In the genomic region with DNA sequence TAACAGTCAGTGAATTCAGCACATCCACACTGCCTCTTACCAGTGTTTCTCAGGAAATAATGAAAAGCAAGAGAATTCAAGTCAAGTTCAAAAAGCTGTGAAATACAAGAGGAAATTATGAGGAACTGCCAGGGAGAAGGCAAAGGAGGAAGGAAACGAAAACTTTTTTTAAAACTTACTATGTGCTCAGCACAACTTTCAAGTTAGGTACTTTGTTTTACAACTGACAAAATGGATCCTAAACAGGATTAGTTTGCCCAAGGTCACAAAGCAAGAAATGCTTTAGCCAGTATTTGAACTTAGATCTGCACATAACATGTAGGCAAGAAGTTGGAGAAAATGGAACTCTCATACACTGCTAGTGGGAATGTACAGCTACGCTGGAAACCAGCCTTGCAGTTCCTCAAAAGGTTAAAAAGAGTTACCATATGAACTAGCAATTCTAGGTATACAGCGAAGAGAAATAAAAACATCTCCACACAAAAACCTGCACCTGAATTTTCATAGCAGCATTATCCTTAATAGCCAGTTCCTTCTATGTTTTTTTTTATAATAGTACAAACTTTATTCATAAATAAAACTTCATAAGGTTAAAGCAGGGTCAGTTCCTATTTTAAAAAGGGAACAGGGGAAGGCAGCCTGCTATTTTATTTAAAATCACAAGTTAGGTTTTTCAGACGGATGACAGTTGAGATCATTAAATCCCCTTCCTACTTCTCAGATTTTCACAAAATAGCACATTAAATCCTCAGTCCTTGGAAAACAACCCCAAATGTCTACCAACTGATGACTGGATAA, we compare ENCODE assay signal across 11 cellular contexts. TPM values are rescaled to one million over a fixed set of nuclear protein-coding genes. Genes with fewer than 3 reads are reported as not detected.
DNase-seq lines count a peak whose midpoint lies in the region; ATAC-seq and TF ChIP-seq lines count a peak whose summit lies in the region.
"Had no signal": no experiment of that assay in that cellular context is flagged by ENCODE, and none has a peak within 500 bp of the region (broad histone marks: within the 10 kb centered on the region; RNA-seq: fewer than 3 reads in every experiment).

No MANE protein-coding gene starts in this region.

- no peak for TF ChIP-seq POLR2A in gastrocnemius medialis (IDR thresholded peaks at IDR 0.05)

- WGBS in neuronal stem cell (ENCODE audit: extremely low coverage in 2 of 2, insufficient read length in 2 of 2, insufficient replicate concordance in 1 of 2), 2 donors: no CpG with 5 or more reads among the region's 4 CpGs

- H3K79me2 ChIP-seq in OCI-LY7 (ENCODE audit: insufficient read depth, low read depth, low read length): peaks cover 93% of the 10 kb centered on the region

- H3K4me3 Mint-ChIP-seq in activated CD4-positive, alpha-beta T cell treated with anti-CD3 and anti-CD28 coated beads, Interleukin-2, amount 10 ng/mL, durations not matched to agents 7 days and 5 days: no peak overlapping the region
- peak overlapping the region; percentile 39 for H3K4me3 Mint-ChIP-seq in dendritic cell treated with granulocyte-macrophage colony-stimulating factor and Interleukin-4, amounts not matched to agents 40 ng/mL and 50 ng/mL, for 4 days

- H2BK5ac ChIP-seq in neuronal stem cell (ENCODE audit: low read length): no peak overlapping the region

- H4K8ac ChIP-seq in neuronal stem cell (ENCODE audit: low read depth, low read length): no peak overlapping the region

- POLR2A ChIA-PET in activated CD4-positive, alpha-beta T cell treated with anti-CD3 and anti-CD28 coated beads, Interleukin-2, amount 10 ng/mL, durations not matched to agents 7 days and 5 days (lab: Charles Lee): no interaction called here
- POLR2A ChIA-PET in OCI-LY7 (lab: Charles Lee): interaction anchor here (1.1 to 1.5 kb wide), 2 partner anchors 14 to 99 kb away, joined by 3 to 5 read pairs; no protein-coding TSS in a partner anchor

- no peak for TF ChIP-seq CTCF in OCI-LY7 (conservative IDR thresholded peaks at IDR 0.05; ENCODE audit: low read length)
- no peak for TF ChIP-seq CTCF in gastrocnemius medialis (IDR thresholded peaks at IDR 0.05 in 4 of 5, conservative IDR thresholded peaks at IDR 0.05 in 1 of 5)

- H3K79me1 ChIP-seq in neuronal stem cell (ENCODE audit: low read depth, low read length): peaks cover 7% of the 10 kb centered on the region

- H3K27ac Mint-ChIP-seq in activated CD4-positive, alpha-beta T cell treated with anti-CD3 and anti-CD28 coated beads, Interleukin-2, amount 10 ng/mL, durations not matched to agents 7 days and 5 days: peak overlapping the region; percentile 43
- H3K27ac Mint-ChIP-seq in dendritic cell treated with granulocyte-macrophage colony-stimulating factor and Interleukin-4, amounts not matched to agents 40 ng/mL and 50 ng/mL, for 4 days: peak overlapping the region; percentile 65

- no peak overlapping the region for H2AK5ac ChIP-seq in neuronal stem cell (ENCODE audit: low read depth, low read length)

- H2BK15ac ChIP-seq in neuronal stem cell (ENCODE audit: low read length): no peak overlapping the region

- H3K4me3 ChIP-seq in OCI-LY7 (ENCODE audit: low read depth, low read length, poor library complexity, severe bottlenecking) (no peak overlapping the region), gastrocnemius medialis (no peak overlapping the region), neuronal stem cell (ENCODE audit: low read length in 2 of 2) (no peak overlapping the region)
- H3K4me3 ChIP-seq: uterus had no signal

- H3K4me1 Mint-ChIP-seq in activated CD4-positive, alpha-beta T cell treated with anti-CD3 and anti-CD28 coated beads, Interleukin-2, amount 10 ng/mL, durations not matched to agents 7 days and 5 days: peaks cover 63% of the 10 kb centered on the region
- peaks cover 66% of the 10 kb centered on the region for H3K4me1 Mint-ChIP-seq in dendritic cell treated with granulocyte-macrophage colony-stimulating factor and Interleukin-4, amounts not matched to agents 40 ng/mL and 50 ng/mL, for 4 days (ENCODE audit: low read depth)

- H2BK12ac ChIP-seq in neuronal stem cell (ENCODE audit: low read length): no peak overlapping the region

- no peaks in the 10 kb centered on the region for H3K9me2 ChIP-seq in OCI-LY7 (ENCODE audit: insufficient read depth, low read length)

- no peaks in the 10 kb centered on the region for H3K27me3 Mint-ChIP-seq in activated CD4-positive, alpha-beta T cell treated with anti-CD3 and anti-CD28 coated beads, Interleukin-2, amount 10 ng/mL, durations not matched to agents 7 days and 5 days
- no peaks in the 10 kb centered on the region for H3K27me3 Mint-ChIP-seq in dendritic cell treated with granulocyte-macrophage colony-stimulating factor and Interleukin-4, amounts not matched to agents 40 ng/mL and 50 ng/mL, for 4 days

- H3K27ac ChIP-seq in OCI-LY7 (ENCODE audit: low read depth, low read length, poor library complexity, severe bottlenecking): no peak overlapping the region
- peak overlapping the region; percentile 20 to 47 (median 42) for H3K27ac ChIP-seq in gastrocnemius medialis
- no peak overlapping the region for H3K27ac ChIP-seq in neuronal stem cell (replicated peaks; ENCODE audit: low read length)
- H3K27ac ChIP-seq: uterus had no signal

- no peak overlapping the region for H2BK120ac ChIP-seq in neuronal stem cell (ENCODE audit: low read depth, low read length)

- peaks cover 70% of the 10 kb centered on the region for H3K36me3 Mint-ChIP-seq in activated CD4-positive, alpha-beta T cell treated with anti-CD3 and anti-CD28 coated beads, Interleukin-2, amount 10 ng/mL, durations not matched to agents 7 days and 5 days (ENCODE audit: low read depth)
- peaks cover 75% of the 10 kb centered on the region for H3K36me3 Mint-ChIP-seq in dendritic cell treated with granulocyte-macrophage colony-stimulating factor and Interleukin-4, amounts not matched to agents 40 ng/mL and 50 ng/mL, for 4 days (ENCODE audit: low read depth)

- intact Hi-C loops in OCI-LY7 (cut with micrococcal nuclease; ENCODE audit: unreplicated experiment) (loop anchor here (5.0 kb wide), 1 partner anchor 79 kb away; no protein-coding TSS in a partner anchor), gastrocnemius medialis (cut with DNase I; ENCODE audit: low total_unique reads) (no loop called here)
- intact Hi-C loops in dendritic cell treated with granulocyte-macrophage colony-stimulating factor and Interleukin-4, amounts not matched to agents 40 ng/mL and 50 ng/mL, for 4 days (cut with micrococcal nuclease): no loop called here

- ATAC-seq in gastrocnemius medialis (no peak), HG03460 (IDR thresholded peaks at IDR 0.05; ENCODE audit: unreplicated experiment) (no peak)

- CTCF ChIA-PET in activated CD4-positive, alpha-beta T cell treated with anti-CD3 and anti-CD28 coated beads, Interleukin-2, amount 10 ng/mL, durations not matched to agents 7 days and 5 days (lab: Charles Lee): interaction anchor here (1.3 kb wide), 1 partner anchor 82 kb away, joined by 4 read pairs; no protein-coding TSS in a partner anchor
- CTCF ChIA-PET in OCI-LY7 (lab: Charles Lee; ENCODE audit: unreplicated experiment): no interaction called here

- no TSS peak for BruUV-seq in OCI-LY7 (replicated peaks; lab: Mats Ljungman, UMichigan)

- in situ Hi-C loops in gastrocnemius medialis (cut with MboI; ENCODE audit: low sequenced_read_pairs in 4 of 4): loop anchor here in 1 of 4 donors (10.0 to 25.0 kb wide), 2 partner anchors 77 to 384 kb away; no protein-coding TSS in a partner anchor

- no peak overlapping the region for H3K18ac ChIP-seq in neuronal stem cell (ENCODE audit: low read length)

- H3K4me1 ChIP-seq in OCI-LY7 (ENCODE audit: insufficient read depth, low read length, poor library complexity, severe bottlenecking) (peaks cover 19% of the 10 kb centered on the region), gastrocnemius medialis (peaks cover 60 to 81% of the 10 kb centered on the region in 2 donors), neuronal stem cell (ENCODE audit: control insufficient read depth in 2 of 2, insufficient read depth in 1 of 2, low read depth in 1 of 2, low read length in 2 of 2) (peaks cover 0 to 5% of the 10 kb centered on the region in 2 donors)

- H3K9ac ChIP-seq in neuronal stem cell (ENCODE audit: low read depth, low read length, poor library complexity): no peak overlapping the region

- H3K9me3 ChIP-seq in OCI-LY7 (ENCODE audit: low read length) (no peaks in the 10 kb centered on the region), gastrocnemius medialis (no peaks in the 10 kb centered on the region), neuronal stem cell (replicated peaks in 1 of 2; ENCODE audit: control insufficient read depth in 2 of 2, insufficient read depth in 1 of 2, low read depth in 1 of 2, low read length in 2 of 2) (no peaks in the 10 kb centered on the region)
- H3K9me3 ChIP-seq: uterus had no signal

- H3K27me3 ChIP-seq in gastrocnemius medialis: no peaks in the 10 kb centered on the region
- no peaks in the 10 kb centered on the region for H3K27me3 ChIP-seq in neuronal stem cell (ENCODE audit: control insufficient read depth in 3 of 3, insufficient read depth in 3 of 3, low read depth in 1 of 3, low read length in 3 of 3)
- H3K27me3 ChIP-seq: uterus had no signal

- no peak overlapping the region for H4K91ac ChIP-seq in neuronal stem cell (ENCODE audit: low read depth, low read length, poor library complexity)

- H3K4ac ChIP-seq in neuronal stem cell (ENCODE audit: low read length): no peak overlapping the region

- H4K20me1 ChIP-seq in OCI-LY7 (ENCODE audit: insufficient read depth, low read length): peaks cover 38% of the 10 kb centered on the region

- H3K4me2 ChIP-seq in OCI-LY7 (ENCODE audit: low read length) (peak overlapping the region; percentile 2; the same call in 1 of the 2 replicates), neuronal stem cell (ENCODE audit: insufficient read depth, low read length, poor library complexity, severe bottlenecking) (no peak overlapping the region)

- H3K23ac ChIP-seq in neuronal stem cell (ENCODE audit: low read depth, low read length, poor library complexity): no peak overlapping the region

- H2AFZ ChIP-seq in OCI-LY7 (ENCODE audit: low read length) (no peak overlapping the region), neuronal stem cell (ENCODE audit: low read length) (no peak overlapping the region)

- no peaks in the 10 kb centered on the region for H3K9me3 Mint-ChIP-seq in activated CD4-positive, alpha-beta T cell treated with anti-CD3 and anti-CD28 coated beads, Interleukin-2, amount 10 ng/mL, durations not matched to agents 7 days and 5 days
- no peaks in the 10 kb centered on the region for H3K9me3 Mint-ChIP-seq in dendritic cell treated with granulocyte-macrophage colony-stimulating factor and Interleukin-4, amounts not matched to agents 40 ng/mL and 50 ng/mL, for 4 days

- no peak overlapping the region for H3K14ac ChIP-seq in neuronal stem cell (ENCODE audit: low read length)

- H3K36me3 ChIP-seq in OCI-LY7 (ENCODE audit: insufficient read depth, low read length) (peaks cover 96% of the 10 kb centered on the region), gastrocnemius medialis (peaks cover 0 to 29% of the 10 kb centered on the region in 2 donors), neuronal stem cell (replicated peaks in 1 of 2; ENCODE audit: control insufficient read depth in 2 of 2, insufficient read depth in 2 of 2, low read length in 2 of 2) (peaks cover 22 to 97% of the 10 kb centered on the region in 2 donors)
- H3K36me3 ChIP-seq: uterus had no signal

- no peak for DNase-seq in activated CD4-positive, alpha-beta T cell treated with anti-CD3 and anti-CD28 coated beads, Interleukin-2, amount 10 ng/mL, durations not matched to agents 7 days and 5 days
- no peak for DNase-seq in activated CD4-positive, alpha-beta T cell treated with anti-CD3 and anti-CD28 coated beads for 1 hour
- no peak for DNase-seq in OCI-LY7 (ENCODE audit: low spot score)
- no peak for DNase-seq in gastrocnemius medialis
- no peak for DNase-seq in neuronal stem cell (ENCODE audit: low spot score)
- no peak for DNase-seq in HT-29 (ENCODE audit: low spot score)
- DNase-seq: foreskin fibroblast; stimulated activated CD4-positive, alpha-beta T cell treated with anti-CD3 and anti-CD28 coated beads, Interleukin-2, amount 100 ng/mL, for 48 hours; uterus had no signal

RNA-seq across cellular contexts. Expression of gene DDX6, which starts 19.3 kb away (rescaled TPM):
- 100 to 1,000 TPM; 163 to 180 TPM for total RNA-seq in activated CD4-positive, alpha-beta T cell treated with anti-CD3 and anti-CD28 coated beads, Interleukin-2, amount 10 ng/mL, durations not matched to agents 7 days and 5 days
- 46.5 and 55.0 TPM in 2 replicates for total RNA-seq in OCI-LY7 (2014; rRNA removed; shearing (Covaris generic))
- 128 and 142 TPM in 2 replicates for total RNA-seq in OCI-LY7 (2022)
- total RNA-seq in gastrocnemius medialis: 100 to 1,000 TPM in 2 of 4 donors, 10 to 100 TPM in 2; 73.4 to 125 (median 98.2) TPM
- 57.0 TPM for polyA plus RNA-seq in neuronal stem cell (2013, experiment 1 of 2)
- polyA plus RNA-seq in neuronal stem cell (2013, experiment 2 of 2): 59.6 TPM
- 26.3 and 30.5 TPM in 2 replicates for total RNA-seq in HT-29 (2014; rRNA removed; shearing (Covaris generic))

Comparison
In these comparisons a context has a peak if more than half of its experiments do, and no peak if none do; other contexts are left out.
1. H3K27ac ChIP-seq: peak in gastrocnemius medialis (4 of 4); none in OCI-LY7 (single experiment) and neuronal stem cell (single experiment).